Comparison of ENCODE assay signal across 24 cellular contexts in the genomic region with DNA sequence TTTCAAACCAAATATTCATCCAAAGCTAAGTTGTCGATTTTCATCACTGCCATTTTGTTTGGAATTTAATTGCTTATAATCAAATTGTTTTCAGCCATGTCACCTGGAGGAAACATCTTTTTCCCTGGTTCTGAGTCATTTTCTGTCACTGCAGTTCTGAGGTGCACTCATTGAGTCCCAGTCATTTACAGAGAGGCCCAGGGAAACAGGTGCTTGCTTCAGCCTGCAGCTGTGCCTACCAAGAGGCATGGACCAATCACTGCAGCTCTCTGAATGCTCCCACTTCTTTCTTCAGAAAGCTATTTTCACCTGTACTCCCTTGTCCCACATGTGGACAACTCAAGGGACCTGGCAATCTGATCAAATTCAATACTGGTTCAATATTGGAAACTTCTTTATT.
"Had no signal": no experiment of that assay in that cellular context is flagged by ENCODE, and none has a peak within 500 bp of the region (broad histone marks: within the 10 kb centered on the region; RNA-seq: fewer than 3 reads in every experiment).

No MANE protein-coding gene starts in this region.

- H3K9me3 Mint-ChIP-seq: activated naive CD4-positive, alpha-beta T cell treated with anti-CD3 and anti-CD28 coated beads, Interleukin-2, amount 50 U/mL, for 24 hours; central memory CD8-positive, alpha-beta T cell had no signal

- ATAC-seq: Panc1 had no signal

- H3K4me1 Mint-ChIP-seq: activated CD4-positive, alpha-beta T cell treated with anti-CD3 and anti-CD28 coated beads, Interleukin-2, amount 10 ng/mL, durations not matched to agents 24 days and 14 days; central memory CD8-positive, alpha-beta T cell had no signal

- H3K4me3 Mint-ChIP-seq: activated CD4-positive, alpha-beta T cell treated with anti-CD3 and anti-CD28 coated beads, Interleukin-2, amount 10 ng/mL, durations not matched to agents 24 days and 14 days; activated naive CD4-positive, alpha-beta T cell treated with anti-CD3 and anti-CD28 coated beads, Interleukin-2, amount 50 U/mL, for 24 hours; activated naive CD8-positive, alpha-beta T cell treated with anti-CD3 and anti-CD28 coated beads, Interleukin-2, amount 10 ng/mL, durations not matched to agents 7 days and 5 days; activated T-cell treated with anti-CD3 and anti-CD28 coated beads, Interleukin-2, amount 50 U/mL, for 4 hours; central memory CD8-positive, alpha-beta T cell had no signal

- H3K27me3 Mint-ChIP-seq: activated naive CD4-positive, alpha-beta T cell treated with anti-CD3 and anti-CD28 coated beads, Interleukin-2, amount 50 U/mL, for 24 hours; activated naive CD8-positive, alpha-beta T cell treated with anti-CD3 and anti-CD28 coated beads, Interleukin-2, amount 10 ng/mL, durations not matched to agents 7 days and 5 days had no signal

- H3K27ac Mint-ChIP-seq: activated CD4-positive, alpha-beta T cell treated with anti-CD3 and anti-CD28 coated beads, Interleukin-2, amount 10 ng/mL, durations not matched to agents 24 days and 14 days; activated naive CD4-positive, alpha-beta T cell treated with anti-CD3 and anti-CD28 coated beads, Interleukin-2, amount 50 U/mL, for 24 hours; activated naive CD8-positive, alpha-beta T cell treated with anti-CD3 and anti-CD28 coated beads, Interleukin-2, amount 10 ng/mL, durations not matched to agents 7 days and 5 days had no signal

- H3K36me3 Mint-ChIP-seq: activated naive CD4-positive, alpha-beta T cell treated with anti-CD3 and anti-CD28 coated beads, Interleukin-2, amount 50 U/mL, for 24 hours had no signal

- DNase-seq: activated CD4-positive, alpha-beta T cell treated with anti-CD3 and anti-CD28 coated beads for 1 hour; activated CD4-positive, alpha-beta T cell treated with anti-CD3 and anti-CD28 coated beads, Interleukin-2, amount 10 ng/mL, durations not matched to agents 24 days and 14 days; activated CD4-positive, alpha-beta T cell treated with anti-CD3 and anti-CD28 coated beads, Interleukin-2, amount 50 U/mL, for 48 hours; activated CD4-positive, CD25-positive, alpha-beta regulatory T cell; activated effector memory CD4-positive, alpha-beta T cell treated with Interleukin-2 at 50 U/mL for 16 hours; activated naive CD8-positive, alpha-beta T cell treated with anti-CD3 and anti-CD28 coated beads, Interleukin-2, amount 10 ng/mL, durations not matched to agents 7 days and 5 days; activated T-cell treated with anti-CD3 and anti-CD28 coated beads, Interleukin-2, amount 50 U/mL, for 4 hours; amygdala; Kasumi-1; KG1; MG63; NCI-H1048; NCI-H1105 treated with DMSO at 0.1 percent for 48 hours; NCI-H1436 treated with DMSO at 0.1 percent for 48 hours; NCI-H187; NCI-H2029 treated with DMSO at 0.1 percent for 48 hours; NCI-H345; NCI-H524 treated with DMSO at 0.1 percent for 48 hours; SHP77; T1000; WERI-Rb-1 had no signal
